20 cellular contexts compared by ENCODE assay signal in the genomic region with DNA sequence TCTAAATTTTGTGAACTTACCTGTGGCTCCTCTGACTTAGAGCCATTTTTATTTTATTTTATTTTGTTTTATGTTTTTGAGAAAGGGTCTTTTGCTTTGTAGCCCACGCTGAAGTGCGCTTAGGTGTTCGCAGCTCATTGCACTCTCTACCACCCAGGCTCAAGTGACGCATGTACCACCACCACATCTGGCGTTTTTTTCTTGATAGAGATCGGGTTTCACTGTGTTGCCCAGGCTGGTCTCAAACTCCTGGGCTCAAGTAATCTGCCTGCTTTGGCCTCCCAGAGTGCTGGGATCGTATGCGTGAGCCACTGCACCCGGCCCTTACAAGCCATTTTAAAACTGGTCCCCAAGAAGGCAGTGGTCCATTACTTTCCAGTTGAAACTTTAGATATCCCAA. TPM values are rescaled to one million over a fixed set of nuclear protein-coding genes. Genes with fewer than 3 reads are reported as not detected.
DNase-seq lines count a peak whose midpoint lies in the region; TF ChIP-seq lines count a peak whose summit lies in the region.
"Had no signal": no experiment of that assay in that cellular context is flagged by ENCODE, and none has a peak within 500 bp of the region (broad histone marks: within the 10 kb centered on the region; RNA-seq: fewer than 3 reads in every experiment).

No MANE protein-coding gene starts in this region.

- H3K4me2 ChIP-seq in trophoblast cell (ENCODE audit: low read length): no peak overlapping the region

- H3K27ac Mint-ChIP-seq in activated T-cell treated with anti-CD3 and anti-CD28 coated beads, Interleukin-2, amount 50 U/mL, for 24 hours: peak overlapping the region; percentile 74
- H3K27ac Mint-ChIP-seq: type B pancreatic cell had no signal

- H3K23ac ChIP-seq in trophoblast cell (ENCODE audit: low read length): no peak overlapping the region

- no peaks in the 10 kb centered on the region for H3K27me3 Mint-ChIP-seq in activated T-cell treated with anti-CD3 and anti-CD28 coated beads, Interleukin-2, amount 50 U/mL, for 24 hours
- H3K27me3 Mint-ChIP-seq: brain; naive B cell; stimulated activated naive CD8-positive, alpha-beta T cell treated with anti-CD3 and anti-CD28 coated beads, Interleukin-15, Interleukin-2, amounts not matched to agents 100 ng/mL and 50 ng/mL, for 24 hours; type B pancreatic cell had no signal

- H4K8ac ChIP-seq in trophoblast cell (ENCODE audit: low read depth, low read length): no peak overlapping the region

- CTCF ChIA-PET in HEK293T (lab: Yijun Ruan, JAX): interaction anchor here (0.6 to 1.4 kb wide), 2 partner anchors 18 to 23 kb away, joined by 3 to 5 read pairs; a partner anchor contains a TSS
- CTCF ChIA-PET in RWPE1 (lab: Yijun Ruan, JAX): interaction anchor here (0.6 kb wide), 1 partner anchor 13 kb away, joined by 3 read pairs; no protein-coding TSS in a partner anchor

- POLR2A ChIA-PET in HEK293T (lab: Yijun Ruan, JAX) (interaction anchor here (11.8 kb wide), 1 partner anchor 17 kb away, joined by 104 read pairs; a partner anchor contains a TSS), RWPE1 (lab: Yijun Ruan, JAX; ENCODE audit: low non-redundant PET) (no interaction called here)

- WGBS in trophoblast cell (ENCODE audit: extremely low coverage, insufficient coverage, insufficient read length): no CpG with 5 or more reads among the region's 9 CpGs
- WGBS in suprapubic skin: 81% methylated on average over 9 of the region's 9 CpGs

- H2BK120ac ChIP-seq in trophoblast cell (ENCODE audit: insufficient read depth, low read length, poor library complexity): no peak overlapping the region

- no peak overlapping the region for H3K18ac ChIP-seq in trophoblast cell (ENCODE audit: low read length)

- H2AFZ ChIP-seq in trophoblast cell (ENCODE audit: insufficient read depth, low read length, poor library complexity): no peak overlapping the region

- TF ChIP-seq EP300 in suprapubic skin (IDR thresholded peaks at IDR 0.05): no peak

- H3K79me1 ChIP-seq in trophoblast cell (ENCODE audit: low read length): no peaks in the 10 kb centered on the region

- H3K36me3 ChIP-seq in trophoblast cell (ENCODE audit: control insufficient read depth in 1 of 2, insufficient read depth in 2 of 2, low read length in 2 of 2) (peaks cover 7 to 13% of the 10 kb centered on the region in 2 experiments), suprapubic skin (peaks cover 15% of the 10 kb centered on the region)

- H2BK5ac ChIP-seq in trophoblast cell (ENCODE audit: low read depth, low read length, poor library complexity): no peak overlapping the region

- H3K9ac ChIP-seq in trophoblast cell (ENCODE audit: low read length): no peak overlapping the region

- H4K12ac ChIP-seq in trophoblast cell (ENCODE audit: low read depth, low read length): no peak overlapping the region

- TF ChIP-seq CTCF in RWPE1 (conservative IDR thresholded peaks at IDR 0.05; ENCODE audit: low read depth) (no peak), suprapubic skin (IDR thresholded peaks at IDR 0.05) (no peak)

- peaks cover 82% of the 10 kb centered on the region for H3K36me3 Mint-ChIP-seq in activated T-cell treated with anti-CD3 and anti-CD28 coated beads, Interleukin-2, amount 50 U/mL, for 24 hours (ENCODE audit: low read depth)

- DNase-seq in activated T-cell treated with anti-CD3 and anti-CD28 coated beads, Interleukin-2, amount 50 U/mL, for 24 hours: no peak
- DNase-seq in activated T-cell treated with anti-CD3 and anti-CD28 coated beads, Interleukin-2, amount 50 U/mL, for 48 hours: no peak
- DNase-seq in HEK293T (ENCODE audit: extremely low spot score): no peak
- DNase-seq in RWPE1 (ENCODE audit: low spot score): no peak
- DNase-seq in trophoblast cell: peak in 1 of 2 donors; percentile 32
- DNase-seq in NCI-H446 (lab: John Stamatoyannopoulos, UW): no peak
- no peak for DNase-seq in suprapubic skin (ENCODE audit: low spot score in 2 of 2)
- DNase-seq in SIG-M5 treated with dmso at 0.1 percent for 504 hours (lab: John Stamatoyannopoulos, UW; ENCODE audit: unreplicated experiment): no peak
- DNase-seq: activated CD4-positive, alpha-beta T cell treated with anti-CD3 and anti-CD28 coated beads, Interleukin-2, amount 50 U/mL, for 4 hours; activated CD8-positive, alpha-beta memory T cell treated with anti-CD3 and anti-CD28 coated beads, Interleukin-2, amount 50 U/mL, for 4 hours; Caco-2; EL; heart left ventricle; IMR-90; naive B cell; NCI-H1417 treated with DMSO at 0.1 percent for 48 hours; WERI-Rb-1 had no signal

- H2AK5ac ChIP-seq in trophoblast cell (ENCODE audit: low read length): no peak overlapping the region

- no peak for TF ChIP-seq POLR2A in suprapubic skin (IDR thresholded peaks at IDR 0.05)

- H3K4me3 ChIP-seq in trophoblast cell (ENCODE audit: low read depth, low read length): no peak overlapping the region
- no peak overlapping the region for H3K4me3 ChIP-seq in suprapubic skin
- H3K4me3 ChIP-seq: heart left ventricle had no signal

- no peak overlapping the region for H3K4me3 Mint-ChIP-seq in activated T-cell treated with anti-CD3 and anti-CD28 coated beads, Interleukin-2, amount 50 U/mL, for 24 hours
- H3K4me3 Mint-ChIP-seq: brain; stimulated activated naive CD8-positive, alpha-beta T cell treated with anti-CD3 and anti-CD28 coated beads, Interleukin-15, Interleukin-2, amounts not matched to agents 100 ng/mL and 50 ng/mL, for 24 hours; type B pancreatic cell had no signal

- H3K27me3 ChIP-seq in trophoblast cell (ENCODE audit: insufficient read depth, low read length): no peaks in the 10 kb centered on the region
- no peaks in the 10 kb centered on the region for H3K27me3 ChIP-seq in suprapubic skin
- H3K27me3 ChIP-seq: heart left ventricle had no signal

- H4K91ac ChIP-seq in trophoblast cell (ENCODE audit: low read depth, low read length): no peak overlapping the region

- H3K4me1 Mint-ChIP-seq in activated T-cell treated with anti-CD3 and anti-CD28 coated beads, Interleukin-2, amount 50 U/mL, for 24 hours (ENCODE audit: low read depth): peaks cover 71% of the 10 kb centered on the region

- H3K9me3 Mint-ChIP-seq in activated T-cell treated with anti-CD3 and anti-CD28 coated beads, Interleukin-2, amount 50 U/mL, for 24 hours: no peaks in the 10 kb centered on the region
- H3K9me3 Mint-ChIP-seq: brain; naive B cell; stimulated activated naive CD8-positive, alpha-beta T cell treated with anti-CD3 and anti-CD28 coated beads, Interleukin-15, Interleukin-2, amounts not matched to agents 100 ng/mL and 50 ng/mL, for 24 hours; type B pancreatic cell had no signal

- peak overlapping the region; percentile 91 for H3K4ac ChIP-seq in trophoblast cell (ENCODE audit: low read depth, low read length)

- H3K9me3 ChIP-seq in trophoblast cell (ENCODE audit: insufficient read depth, low read depth, low read length): no peaks in the 10 kb centered on the region
- no peaks in the 10 kb centered on the region for H3K9me3 ChIP-seq in suprapubic skin
- H3K9me3 ChIP-seq: Caco-2, heart left ventricle had no signal

- H2BK12ac ChIP-seq in trophoblast cell (ENCODE audit: low read length): no peak overlapping the region

- H3K27ac ChIP-seq in RWPE1 (0 out of 2 replicates have a peak overlapping the region, but pooled peaks have one; percentile 5), trophoblast cell (ENCODE audit: low read depth, low read length) (no peak overlapping the region), suprapubic skin (no peak overlapping the region)
- H3K27ac ChIP-seq: heart left ventricle, WERI-Rb-1 had no signal

- H3K4me1 ChIP-seq in trophoblast cell (ENCODE audit: control insufficient read depth in 1 of 2, insufficient read depth in 2 of 2, low read length in 2 of 2) (peaks cover 0 to 5% of the 10 kb centered on the region in 2 experiments), suprapubic skin (peaks cover 51% of the 10 kb centered on the region)

- H3K14ac ChIP-seq in trophoblast cell (ENCODE audit: low read length): no peak overlapping the region

- H3K79me2 ChIP-seq in trophoblast cell (ENCODE audit: control insufficient read depth, insufficient read depth, low read length, poor library complexity): peaks cover 20% of the 10 kb centered on the region

TF ChIP-seq in HEK293T, 16 proteins besides CTCF, POLR2A, EP300 and RAD21:
- no peak for TF ChIP-seq L3MBTL2 (conservative IDR thresholded peaks at IDR 0.05)
- no peak for TF ChIP-seq CTBP1 (IDR thresholded peaks at IDR 0.05; ENCODE audit: borderline replicate concordance)
- TF ChIP-seq ZNF384 (IDR thresholded peaks at IDR 0.05): peak; percentile 79
- no peak for TF ChIP-seq FOXM1 (IDR thresholded peaks at IDR 0.05; ENCODE audit: borderline replicate concordance)
- TF ChIP-seq, protein P1, sequence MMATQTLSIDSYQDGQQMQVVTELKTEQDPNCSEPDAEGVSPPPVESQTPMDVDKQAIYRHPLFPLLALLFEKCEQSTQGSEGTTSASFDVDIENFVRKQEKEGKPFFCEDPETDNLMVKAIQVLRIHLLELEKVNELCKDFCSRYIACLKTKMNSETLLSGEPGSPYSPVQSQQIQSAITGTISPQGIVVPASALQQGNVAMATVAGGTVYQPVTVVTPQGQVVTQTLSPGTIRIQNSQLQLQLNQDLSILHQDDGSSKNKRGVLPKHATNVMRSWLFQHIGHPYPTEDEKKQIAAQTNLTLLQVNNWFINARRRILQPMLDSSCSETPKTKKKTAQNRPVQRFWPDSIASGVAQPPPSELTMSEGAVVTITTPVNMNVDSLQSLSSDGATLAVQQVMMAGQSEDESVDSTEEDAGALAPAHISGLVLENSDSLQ (IDR thresholded peaks at IDR 0.05): no peak
- TF ChIP-seq HDGF (IDR thresholded peaks at IDR 0.05; ENCODE audit: borderline replicate concordance): no peak
TF ChIP-seq in HEK293T: peak in this region for 1.

RNA-seq across cellular contexts. Expression of a gene that starts 18.5 kb away (rescaled TPM):
- 164 and 185 TPM in 2 replicates for polyA plus RNA-seq in trophoblast cell (2013)
- total RNA-seq in suprapubic skin: 100 to 1,000 TPM; 115 to 192 (median 129) TPM

RNA-seq across cellular contexts. Expression of a gene that starts 29.6 kb away (rescaled TPM):
- 156 and 175 TPM in 2 replicates for polyA plus RNA-seq in trophoblast cell (2013)
- 10 to 100 TPM; 50.3 to 71.0 (median 53.5) TPM for total RNA-seq in suprapubic skin
